In genomic region chr3:24495334-24495994, GRCh38 we compare ENCODE assay signal across 8 cellular contexts. TPM values are rescaled to one million over a fixed set of nuclear protein-coding genes. Genes with fewer than 3 reads are reported as not detected.
DNase-seq lines count a peak whose midpoint lies in the region; ATAC-seq and TF ChIP-seq lines count a peak whose summit lies in the region.

No MANE protein-coding gene starts in this region.

- H3K36me3 Mint-ChIP-seq in neural crest cell (ENCODE audit: low read depth) = no peaks in the 10 kb centered on the region
- no peaks in the 10 kb centered on the region for H3K36me3 Mint-ChIP-seq in CD4-positive, alpha-beta memory T cell

- DNase-seq in RWPE1 (ENCODE audit: low spot score) (peak; percentile 67), foreskin fibroblast (peak in 1 of 2 donors; percentile 61), neural crest cell (ENCODE audit: low read depth, low spot score) (peak; percentile 25), middle frontal gyrus (ENCODE audit: extremely low spot score, low spot score) (no peak), DMS153 treated with DMSO at 0.1 percent for 48 hours (lab: John Stamatoyannopoulos, UW; ENCODE audit: unreplicated experiment) (no peak), H4 (ENCODE audit: low spot score) (no peak)
- no peak for DNase-seq in CD4-positive, alpha-beta memory T cell

- TF ChIP-seq CTCF in RWPE1 (conservative IDR thresholded peaks at IDR 0.05; ENCODE audit: low read depth) (peak; percentile 23), foreskin fibroblast (IDR thresholded peaks at IDR 0.05; ENCODE audit: low read depth, low read length) (peak; percentile 1), neural crest cell (conservative IDR thresholded peaks at IDR 0.05) (peak; percentile 27)

- H3K9me3 Mint-ChIP-seq in neural crest cell = no peaks in the 10 kb centered on the region
- peaks cover 0 to 6% (median 2%) of the 10 kb centered on the region in 8 donors for H3K9me3 Mint-ChIP-seq in CD4-positive, alpha-beta memory T cell

- CTCF ChIA-PET in RWPE1 (lab: Yijun Ruan, JAX) = no interaction called here
- CTCF ChIA-PET in CD4-positive, alpha-beta memory T cell (lab: Charles Lee; ENCODE audit: partially characterized antibody) = no interaction called here

- H3K27ac Mint-ChIP-seq in neural crest cell (ENCODE audit: unreplicated experiment) = no peak overlapping the region
- no peak overlapping the region for H3K27ac Mint-ChIP-seq in CD4-positive, alpha-beta memory T cell

- ATAC-seq in GM21526 (IDR thresholded peaks at IDR 0.05; ENCODE audit: low FRiP score, unreplicated experiment) = peak; percentile 13

- POLR2A ChIA-PET in RWPE1 (lab: Yijun Ruan, JAX; ENCODE audit: low non-redundant PET) = no interaction called here
- POLR2A ChIA-PET in CD4-positive, alpha-beta memory T cell (lab: Charles Lee; ENCODE audit: partially characterized antibody) = no interaction called here

- no peaks in the 10 kb centered on the region for H3K27me3 ChIP-seq in CD4-positive, alpha-beta memory T cell (ENCODE audit: insufficient read depth, low read length)

- peak overlapping the region; percentile 84 for H3K27ac ChIP-seq in RWPE1
- H3K27ac ChIP-seq in CD4-positive, alpha-beta memory T cell (ENCODE audit: low read depth, low read length) = no peak overlapping the region

- no peaks in the 10 kb centered on the region for H3K4me1 ChIP-seq in CD4-positive, alpha-beta memory T cell (ENCODE audit: insufficient read depth, low read length)

- H3K4me3 Mint-ChIP-seq in neural crest cell = peak overlapping the region; percentile 91
- H3K4me3 Mint-ChIP-seq in CD4-positive, alpha-beta memory T cell = no peak overlapping the region

- no peaks in the 10 kb centered on the region for H3K9me3 ChIP-seq in CD4-positive, alpha-beta memory T cell (ENCODE audit: control insufficient read depth in 1 of 2, low read length in 2 of 2)

- H3K36me3 ChIP-seq in CD4-positive, alpha-beta memory T cell (ENCODE audit: insufficient read depth, low read length) = no peaks in the 10 kb centered on the region

- peaks cover 12% of the 10 kb centered on the region for H3K4me1 Mint-ChIP-seq in neural crest cell
- H3K4me1 Mint-ChIP-seq in CD4-positive, alpha-beta memory T cell = peaks cover 0 to 3% (median 0%) of the 10 kb centered on the region in 4 donors

- H3K4me3 ChIP-seq in foreskin fibroblast (ENCODE audit: low read depth in 1 of 2, low read length in 2 of 2) = peak overlapping the region; percentile 65 to 75
- H3K4me3 ChIP-seq in CD4-positive, alpha-beta memory T cell (ENCODE audit: low read length in 2 of 2) = no peak overlapping the region

- intact Hi-C loops in CD4-positive, alpha-beta memory T cell (cut with micrococcal nuclease) = no loop called here

- H3K27me3 Mint-ChIP-seq in neural crest cell (ENCODE audit: low read depth) = peaks cover 71% of the 10 kb centered on the region
- peaks cover 24 to 32% of the 10 kb centered on the region in 2 donors for H3K27me3 Mint-ChIP-seq in CD4-positive, alpha-beta memory T cell

RNA-seq across cellular contexts. Expression of gene THRB, which starts 0.8 kb away (rescaled TPM):
- total RNA-seq in neural crest cell = 0.65 and 0.77 TPM in 2 replicates
- not detected for total RNA-seq in CD4-positive, alpha-beta memory T cell
- polyA plus RNA-seq in CD4-positive, alpha-beta memory T cell = under 1 TPM in 1 of 2 donors, not detected in 1; 0.03 TPM
- 1.2 and 4.2 TPM in 2 replicates for total RNA-seq in H4 (2014; rRNA removed; shearing (Covaris generic))

Comparison
In these comparisons a context has a peak if more than half of its experiments do, and no peak if none do; other contexts are left out.
1. DNase-seq: peak in RWPE1 (single experiment) and neural crest cell (single experiment); none in CD4-positive, alpha-beta memory T cell (0 of 5), middle frontal gyrus (single experiment), DMS153 treated with DMSO at 0.1 percent for 48 hours (single experiment) and H4 (single experiment).
2. H3K4me3 ChIP-seq: peak in foreskin fibroblast (2 of 2); none in CD4-positive, alpha-beta memory T cell (0 of 2).
3. Peak in every context shown above with its lines, with median percentiles within 50 percentile points of each other: CTCF ChIP-seq.